ENCODE assay signal across 20 cellular contexts in the genomic region with DNA sequence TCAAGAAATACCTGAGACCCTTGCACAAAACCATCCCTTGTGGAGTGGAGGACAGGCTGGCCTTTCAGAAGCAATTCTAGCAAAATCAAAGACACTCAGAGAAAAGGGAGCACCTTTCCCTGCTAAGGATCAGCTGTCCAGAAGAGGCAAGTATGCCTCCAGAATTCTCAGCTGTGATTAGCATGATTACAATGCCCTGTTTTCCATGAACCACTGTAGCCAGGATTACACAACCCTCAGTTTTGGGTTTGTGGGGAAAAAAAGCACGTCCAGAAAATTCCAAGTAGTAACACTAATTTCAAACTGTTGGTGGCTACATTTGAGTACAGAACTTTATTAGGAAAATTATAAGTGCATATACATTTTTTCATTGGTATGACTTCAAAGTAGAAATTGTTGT. TPM values are rescaled to one million over a fixed set of nuclear protein-coding genes. Genes with fewer than 3 reads are reported as not detected.
"Had no signal": no experiment of that assay in that cellular context is flagged by ENCODE, and none has a peak within 500 bp of the region (broad histone marks: within the 10 kb centered on the region; RNA-seq: fewer than 3 reads in every experiment).

No MANE protein-coding gene starts in this region.

- H3K4me3 Mint-ChIP-seq: memory B cell; nephron progenitor cell; T-helper 1 cell treated with Interleukin-12 subunit alpha and Interleukin-12 subunit beta and Interleukin-4 antibody, amounts not matched to agents 30 μg/mL and 1 μg/mL, for 36 hours had no signal

- H3K27ac ChIP-seq: dorsolateral prefrontal cortex, left lung, psoas muscle, sigmoid colon, suprapubic skin, upper lobe of left lung had no signal

- H3K4me1 ChIP-seq: breast epithelium, left lung, psoas muscle, sigmoid colon, suprapubic skin, upper lobe of left lung had no signal

- H3K4me1 Mint-ChIP-seq: memory B cell had no signal

- H3K27ac Mint-ChIP-seq: activated naive CD4-positive, alpha-beta T cell treated with anti-CD3 and anti-CD28 coated beads, Interleukin-2, amount 50 U/mL, for 72 hours; memory B cell; nephron progenitor cell had no signal

- H3K27me3 Mint-ChIP-seq: memory B cell had no signal

- H3K36me3 ChIP-seq: breast epithelium, left lung, upper lobe of left lung had no signal

- H3K9me3 ChIP-seq: breast epithelium, heart right ventricle, left lung, psoas muscle, sigmoid colon, suprapubic skin, upper lobe of left lung had no signal

- H3K4me3 ChIP-seq: breast epithelium, dorsolateral prefrontal cortex, heart right ventricle, left lung, psoas muscle, sigmoid colon, suprapubic skin, upper lobe of left lung had no signal

- H3K27me3 ChIP-seq: breast epithelium, heart right ventricle, sigmoid colon, suprapubic skin, upper lobe of left lung had no signal

- H3K36me3 Mint-ChIP-seq: activated naive CD4-positive, alpha-beta T cell treated with anti-CD3 and anti-CD28 coated beads, Interleukin-2, amount 50 U/mL, for 72 hours; memory B cell had no signal

- ATAC-seq: activated naive CD4-positive, alpha-beta T cell treated with anti-CD3 and anti-CD28 coated beads, Interleukin-2, amount 50 U/mL, for 72 hours; esophagus mucosa; left lung had no signal

- DNase-seq: activated CD4-positive, alpha-beta T cell treated with anti-CD3 and anti-CD28 coated beads, Interleukin-2, amount 50 U/mL, for 1 hour; activated CD4-positive, CD25-positive, alpha-beta regulatory T cell; activated T-cell treated with anti-CD3 and anti-CD28 coated beads, Interleukin-2, amount 50 U/mL, for 1 hour; anterior cingulate cortex; dorsolateral prefrontal cortex; heart right ventricle; left lung; nephron progenitor cell; psoas muscle; sigmoid colon; stimulated activated CD4-positive, alpha-beta T cell treated with anti-CD3 and anti-CD28 coated beads, Interleukin-2, amount 100 ng/mL, for 48 hours; stimulated activated naive CD4-positive, alpha-beta T cell treated with Interleukin-2 at 50 U/mL for 16 hours; upper lobe of left lung had no signal

- H3K9me3 Mint-ChIP-seq: activated naive CD4-positive, alpha-beta T cell treated with anti-CD3 and anti-CD28 coated beads, Interleukin-2, amount 50 U/mL, for 72 hours; memory B cell; nephron progenitor cell; T-helper 1 cell treated with Interleukin-12 subunit alpha and Interleukin-12 subunit beta and Interleukin-4 antibody, amounts not matched to agents 30 μg/mL and 1 μg/mL, for 36 hours had no signal

RNA-seq across cellular contexts. Expression of gene CXCL12, which starts 15.0 kb away (rescaled TPM):
- polyA plus RNA-seq: keratinocyte had no signal
